Comparison of ENCODE assay signal across 8 cellular contexts in genomic region chrX:1323315-1323714, GRCh38. TPM values are rescaled to one million over a fixed set of nuclear protein-coding genes. Genes with fewer than 3 reads are reported as not detected.
DNase-seq lines count a peak whose midpoint lies in the region; ATAC-seq and TF ChIP-seq lines count a peak whose summit lies in the region.

No MANE protein-coding gene starts in this region.

- no peaks in the 10 kb centered on the region for H3K9me3 ChIP-seq in MG63
- H3K9me3 ChIP-seq in WERI-Rb-1 (ENCODE audit: severe bottlenecking), result no peaks in the 10 kb centered on the region
- no peaks in the 10 kb centered on the region for H3K9me3 ChIP-seq in psoas muscle

- H3K27ac ChIP-seq in WERI-Rb-1 (no peak overlapping the region), psoas muscle (no peak overlapping the region)

- WGBS in psoas muscle, 3 donors, result 14 to 16% (median 14%) methylated on average over 10 of the region's 10 CpGs

- H3K36me3 ChIP-seq in MG63 (no peaks in the 10 kb centered on the region), WERI-Rb-1 (no peaks in the 10 kb centered on the region), psoas muscle (ENCODE audit: insufficient read depth in 1 of 2, low read depth in 1 of 2) (no peaks in the 10 kb centered on the region)

- ATAC-seq in GM21619 (IDR thresholded peaks at IDR 0.05; ENCODE audit: unreplicated experiment), result peak; percentile 68
- ATAC-seq in psoas muscle, result no peak

- H3K27me3 ChIP-seq in MG63, result no peaks in the 10 kb centered on the region
- peaks cover 5% of the 10 kb centered on the region for H3K27me3 ChIP-seq in WERI-Rb-1 (ENCODE audit: insufficient read depth, low read depth, severe bottlenecking)
- H3K27me3 ChIP-seq in psoas muscle (ENCODE audit: insufficient read depth in 3 of 3, low read length in 2 of 3), result peaks cover 0 to 3% (median 0%) of the 10 kb centered on the region in 3 donors

- no peaks in the 10 kb centered on the region for H3K4me1 ChIP-seq in psoas muscle

- H3K4me3 ChIP-seq in MG63 (no peak overlapping the region), WERI-Rb-1 (ENCODE audit: low read depth, low read length) (no peak overlapping the region), psoas muscle (no peak overlapping the region)

- DNase-seq in GF-D8 (lab: John Stamatoyannopoulos, UW) (peak; percentile 56), MG63 (peak; percentile 59), WERI-Rb-1 (peak; percentile 80), psoas muscle (peak in 1 of 2 donors; percentile 36), NCI-H187 treated with DMSO at 0.1 percent for 48 hours (lab: John Stamatoyannopoulos, UW) (no peak), ureter (ENCODE audit: low spot score) (no peak)
- peak; percentile 3 for DNase-seq in effector CD8-positive, alpha-beta T cell (lab: John Stamatoyannopoulos, UW)

- intact Hi-C loops in psoas muscle (cut with DNase I), result no loop called here

- TF ChIP-seq CTCF in WERI-Rb-1 (IDR thresholded peaks at IDR 0.05; ENCODE audit: low read depth, low read length), result peak; percentile 85
- TF ChIP-seq CTCF in psoas muscle (IDR thresholded peaks at IDR 0.05), result peak; percentile 13

RNA-seq across cellular contexts. Expression of gene IL3RA, which starts 13.3 kb away (rescaled TPM):
- not detected in 2 replicates for total RNA-seq in MG63 (2014; rRNA removed; shearing (Covaris generic); ENCODE audit: low replicate concordance)
- total RNA-seq in psoas muscle, result 1 to 10 TPM; 1.5 to 8.3 (median 4.6) TPM
- 1 to 10 TPM; 3.4 to 7.0 (median 4.6) TPM for polyA plus RNA-seq in psoas muscle
- 7.4 TPM for total RNA-seq in ureter

RNA-seq across cellular contexts. Expression of gene CSF2RA, which starts 54.7 kb away (rescaled TPM):
- 0.79 TPM in 1 of 2 replicates, not detected in the other for total RNA-seq in MG63 (2014; rRNA removed; shearing (Covaris generic); ENCODE audit: low replicate concordance)
- total RNA-seq in psoas muscle, result 1 to 10 TPM in 2 of 4 donors, under 1 TPM in 2; 0.95 to 2.0 (median 1.1) TPM
- under 1 TPM; 0.48 to 0.74 (median 0.49) TPM for polyA plus RNA-seq in psoas muscle
- total RNA-seq in ureter, result 7.4 TPM

Comparison
In these comparisons a context has a peak if more than half of its experiments do, and no peak if none do; other contexts are left out.
1. DNase-seq: peak in GF-D8 (single experiment), MG63 (single experiment), WERI-Rb-1 (single experiment) and effector CD8-positive, alpha-beta T cell (single experiment); none in NCI-H187 treated with DMSO at 0.1 percent for 48 hours (single experiment) and ureter (single experiment).